Comparison of ENCODE assay signal across 10 cellular contexts in the genomic region with DNA sequence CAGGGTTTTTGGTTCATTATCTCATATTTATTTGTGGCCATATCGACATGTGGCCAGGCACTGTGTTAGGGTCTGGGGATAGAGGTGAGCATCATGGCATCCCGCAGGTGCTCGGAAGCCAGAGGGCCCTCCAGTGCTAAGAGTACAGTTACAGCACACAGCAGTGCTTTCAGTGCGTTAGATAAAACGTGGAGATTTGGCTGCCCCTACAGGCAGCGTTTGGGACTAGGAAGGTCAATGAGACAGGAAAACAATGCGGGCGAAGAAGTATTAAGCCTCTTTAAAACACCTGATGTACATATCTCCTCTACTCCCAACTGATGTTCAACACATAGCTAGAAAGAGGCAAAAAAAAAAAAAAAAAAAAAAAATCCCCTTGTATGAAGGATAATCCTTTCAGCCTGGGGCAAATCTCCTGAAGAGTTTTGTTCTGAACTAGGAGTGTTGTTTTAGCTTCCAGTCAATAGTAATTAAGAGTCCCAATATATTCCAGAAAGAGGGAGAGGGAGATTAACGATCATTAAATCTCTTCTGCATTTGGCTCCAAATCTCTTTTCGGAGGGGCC.
A peak's percentile ranks its signal among the peaks of the same experiment; 100 is the strongest.
DNase-seq lines count a peak whose midpoint lies in the region; ATAC-seq and TF ChIP-seq lines count a peak whose summit lies in the region.
"Had no signal": no experiment of that assay in that cellular context is flagged by ENCODE, and none has a peak within 500 bp of the region (broad histone marks: within the 10 kb centered on the region; RNA-seq: fewer than 3 reads in every experiment).

No MANE protein-coding gene starts in this region.

- peak overlapping the region in 8 of 11 experiments; percentile 47 to 84 (median 67); a peak in 12 of 22 replicates for H3K4me2 ChIP-seq in BLaER1 treated with 17β-estradiol and CSF1 and Interleukin-3, amounts not matched to agents 10 nM and 100 nM

- peaks cover 54 to 67% (median 60%) of the 10 kb centered on the region in 10 experiments for H3K4me1 ChIP-seq in BLaER1 treated with 17β-estradiol and CSF1 and Interleukin-3, amounts not matched to agents 10 nM and 100 nM
- peaks cover 17 to 22% of the 10 kb centered on the region in 2 donors for H3K4me1 ChIP-seq in mucosa of rectum (ENCODE audit: control insufficient read depth in 2 of 2, insufficient read depth in 2 of 2, low read length in 2 of 2)
- peaks cover 9% of the 10 kb centered on the region for H3K4me1 ChIP-seq in effector memory CD4-positive, alpha-beta T cell (ENCODE audit: control insufficient read depth, insufficient read depth, low read length, poor library complexity, severe bottlenecking)

- peaks cover 83 to 100% (median 100%) of the 10 kb centered on the region in 11 experiments for H4K20me1 ChIP-seq in BLaER1 treated with 17β-estradiol and CSF1 and Interleukin-3, amounts not matched to agents 10 nM and 100 nM

- no peaks in the 10 kb centered on the region for H3K27me3 ChIP-seq in BLaER1 treated with 17β-estradiol and CSF1 and Interleukin-3, amounts not matched to agents 10 nM and 100 nM
- H3K27me3 ChIP-seq in mucosa of rectum (ENCODE audit: control insufficient read depth in 2 of 2, insufficient read depth in 2 of 2, low read length in 2 of 2): no peaks in the 10 kb centered on the region
- H3K27me3 ChIP-seq in effector memory CD4-positive, alpha-beta T cell (replicated peaks; ENCODE audit: control insufficient read depth, insufficient read depth, low read length, poor library complexity, severe bottlenecking): no peaks in the 10 kb centered on the region

- H3K9me3 ChIP-seq in BLaER1 treated with 17β-estradiol and CSF1 and Interleukin-3, amounts not matched to agents 10 nM and 100 nM (replicated peaks in 1 of 11): no peaks in the 10 kb centered on the region
- no peaks in the 10 kb centered on the region for H3K9me3 ChIP-seq in mucosa of rectum (ENCODE audit: control insufficient read depth in 2 of 2, low read length in 2 of 2)
- H3K9me3 ChIP-seq in effector memory CD4-positive, alpha-beta T cell (ENCODE audit: control insufficient read depth, low read length): no peaks in the 10 kb centered on the region

- no peak for ATAC-seq in HG02588 (IDR thresholded peaks at IDR 0.05; ENCODE audit: unreplicated experiment)

- DNase-seq in NCI-H2107 (lab: John Stamatoyannopoulos, UW) (peak; percentile 49), cardiac fibroblast (ENCODE audit: low read depth in 2 of 2) (no peak), retina (no peak), A172 (ENCODE audit: low spot score) (no peak)
- no peak for DNase-seq in effector memory CD4-positive, alpha-beta T cell
- DNase-seq: activated CD8-positive, alpha-beta memory T cell treated with anti-CD3 and anti-CD28 coated beads, Interleukin-2, amount 50 U/mL, for 4 hours; NCI-H774 had no signal

- H3K4me3 ChIP-seq in BLaER1 treated with 17β-estradiol and CSF1 and Interleukin-3, amounts not matched to agents 10 nM and 100 nM: no peak overlapping the region
- H3K4me3 ChIP-seq in cardiac fibroblast (replicated peaks in 1 of 2; ENCODE audit: low read depth in 2 of 2, low read length in 2 of 2) (no peak overlapping the region), mucosa of rectum (ENCODE audit: low read length in 2 of 2) (no peak overlapping the region)
- no peak overlapping the region for H3K4me3 ChIP-seq in effector memory CD4-positive, alpha-beta T cell (ENCODE audit: insufficient read depth, low read depth, low read length, poor library complexity, severe bottlenecking)

- peak overlapping the region in 3 of 11 experiments; percentile 6 to 55 (median 12); a peak in 3 of 22 replicates for H3K9ac ChIP-seq in BLaER1 treated with 17β-estradiol and CSF1 and Interleukin-3, amounts not matched to agents 10 nM and 100 nM
- H3K9ac ChIP-seq in mucosa of rectum (ENCODE audit: low read depth in 1 of 2, low read length in 2 of 2): no peak overlapping the region

- peak; percentile 31 for TF ChIP-seq CTCF in cardiac fibroblast (IDR thresholded peaks at IDR 0.05; ENCODE audit: low read depth, low read length)

- H3K27ac ChIP-seq in BLaER1 treated with 17β-estradiol and CSF1 and Interleukin-3, amounts not matched to agents 10 nM and 100 nM: peak overlapping the region in 1 of 11 experiments; percentile 24; a peak in 1 of 22 replicates
- peak overlapping the region; percentile 52 to 61 for H3K27ac ChIP-seq in mucosa of rectum (ENCODE audit: low read depth in 2 of 2, low read length in 2 of 2)
- no peak overlapping the region for H3K27ac ChIP-seq in effector memory CD4-positive, alpha-beta T cell (ENCODE audit: insufficient read depth, low read length, poor library complexity, severe bottlenecking)

- H3K36me3 ChIP-seq in BLaER1 treated with 17β-estradiol and CSF1 and Interleukin-3, amounts not matched to agents 10 nM and 100 nM: peaks cover 0 to 94% (median 42%) of the 10 kb centered on the region in 11 experiments; a peak in 18 of 22 replicates
- H3K36me3 ChIP-seq in mucosa of rectum (ENCODE audit: control insufficient read depth in 2 of 2, insufficient read depth in 2 of 2, low read length in 2 of 2): peaks cover 3 to 15% of the 10 kb centered on the region in 2 donors
- H3K36me3 ChIP-seq in effector memory CD4-positive, alpha-beta T cell (ENCODE audit: control insufficient read depth, insufficient read depth, low read length): peaks cover 26% of the 10 kb centered on the region
